ENCODE assay signal across 23 cellular contexts in the genomic region with DNA sequence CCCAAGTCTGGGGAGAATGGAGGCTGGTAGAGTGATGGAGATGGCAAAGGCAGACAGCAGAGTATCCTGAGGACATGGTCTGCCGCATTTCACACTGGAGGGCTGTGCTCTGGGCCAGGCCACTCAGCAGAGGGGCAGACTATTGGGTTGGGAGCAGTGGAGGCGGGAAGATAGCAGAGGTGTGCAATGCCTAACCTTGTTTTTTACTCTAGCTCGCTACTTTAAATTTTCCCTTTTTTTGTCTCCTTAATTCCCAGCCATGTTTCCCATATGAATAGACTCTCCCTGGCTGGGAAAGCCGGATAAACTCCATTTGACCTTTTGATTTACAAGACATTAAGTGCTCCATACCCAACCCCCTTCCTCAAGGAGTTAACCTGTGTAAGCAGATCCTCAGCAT. TPM values are rescaled to one million over a fixed set of nuclear protein-coding genes. Genes with fewer than 3 reads are reported as not detected.
"Had no signal": no experiment of that assay in that cellular context is flagged by ENCODE, and none has a peak within 500 bp of the region (broad histone marks: within the 10 kb centered on the region; RNA-seq: fewer than 3 reads in every experiment).

No MANE protein-coding gene starts in this region.

- H3K36me3 Mint-ChIP-seq: activated naive CD4-positive, alpha-beta T cell treated with anti-CD3 and anti-CD28 coated beads, Interleukin-2, amount 50 U/mL, for 24 hours; natural killer cell had no signal

- H3K9me3 ChIP-seq: breast epithelium, gastrocnemius medialis, transverse colon had no signal

- H3K27ac ChIP-seq: breast epithelium, gastrocnemius medialis, transverse colon had no signal

- H3K4me3 ChIP-seq: breast epithelium, gastrocnemius medialis, transverse colon had no signal

- H3K27me3 ChIP-seq: breast epithelium, gastrocnemius medialis, transverse colon had no signal

- FAIRE-seq: astrocyte had no signal

- H3K27me3 Mint-ChIP-seq: activated naive CD4-positive, alpha-beta T cell treated with anti-CD3 and anti-CD28 coated beads, Interleukin-2, amount 50 U/mL, for 24 hours had no signal

- DNase-seq: activated CD4-positive, alpha-beta T cell treated with anti-CD3 and anti-CD28 coated beads, Interleukin-2, amount 50 U/mL, for 1 hour; activated CD4-positive, CD25-positive, alpha-beta regulatory T cell treated with anti-CD3 and anti-CD28 coated beads, Interleukin-2, amount 50 U/mL, for 72 hours; activated CD8-positive, alpha-beta memory T cell treated with anti-CD3 and anti-CD28 coated beads, Interleukin-2, amount 50 U/mL, for 48 hours; activated effector memory CD4-positive, alpha-beta T cell treated with anti-CD3 and anti-CD28 coated beads, Interleukin-2, amount 50 U/mL, for 16 hours; activated T-cell treated with anti-CD3 and anti-CD28 coated beads, Interleukin-2, amount 50 U/mL, for 72 hours; cerebellar nuclear complex; cortex of kidney; gastrocnemius medialis; head of caudate nucleus; natural killer cell; occipital lobe; posterior cingulate gyrus; retina; stimulated activated CD4-positive, alpha-beta T cell treated with anti-CD3 and anti-CD28 coated beads, Interleukin-12 subunit alpha, Interleukin-12 subunit beta, amount 100 ng/mL, for 4 hours; stimulated activated CD4-positive, alpha-beta T cell treated with anti-CD3 and anti-CD28 coated beads, Interleukin-1b, Interleukin-23, amount 100 ng/mL, for 48 hours; stimulated activated naive CD4-positive, alpha-beta T cell treated with Interleukin-2 at 50 U/mL for 16 hours; transverse colon had no signal

- ATAC-seq: activated T-cell treated with anti-CD3 and anti-CD28 coated beads, Interleukin-2, amount 50 U/mL, for 72 hours; gastrocnemius medialis; natural killer cell had no signal

- H3K4me1 ChIP-seq: breast epithelium, gastrocnemius medialis, transverse colon had no signal

- H3K27ac Mint-ChIP-seq: activated naive CD4-positive, alpha-beta T cell treated with anti-CD3 and anti-CD28 coated beads, Interleukin-2, amount 50 U/mL, for 24 hours; activated T-cell treated with anti-CD3 and anti-CD28 coated beads, Interleukin-2, amount 50 U/mL, for 72 hours; natural killer cell; T-helper 1 cell treated with Interleukin-12 subunit alpha and Interleukin-12 subunit beta and Interleukin-4 antibody, amounts not matched to agents 30 μg/mL and 1 μg/mL, for 36 hours had no signal

- H3K36me3 ChIP-seq: breast epithelium, gastrocnemius medialis, transverse colon had no signal

- H3K9me3 Mint-ChIP-seq: activated naive CD4-positive, alpha-beta T cell treated with anti-CD3 and anti-CD28 coated beads, Interleukin-2, amount 50 U/mL, for 24 hours; natural killer cell had no signal

- H3K4me3 Mint-ChIP-seq: activated naive CD4-positive, alpha-beta T cell treated with anti-CD3 and anti-CD28 coated beads, Interleukin-2, amount 50 U/mL, for 24 hours; activated T-cell treated with anti-CD3 and anti-CD28 coated beads, Interleukin-2, amount 50 U/mL, for 72 hours; natural killer cell; T-helper 1 cell treated with Interleukin-12 subunit alpha and Interleukin-12 subunit beta and Interleukin-4 antibody, amounts not matched to agents 30 μg/mL and 1 μg/mL, for 36 hours had no signal

RNA-seq across cellular contexts. Expression of a gene that starts 54.4 kb away (rescaled TPM):
- total RNA-seq: astrocyte, kidney epithelial cell, liver, natural killer cell, occipital lobe had no signal
